In the genomic region with DNA sequence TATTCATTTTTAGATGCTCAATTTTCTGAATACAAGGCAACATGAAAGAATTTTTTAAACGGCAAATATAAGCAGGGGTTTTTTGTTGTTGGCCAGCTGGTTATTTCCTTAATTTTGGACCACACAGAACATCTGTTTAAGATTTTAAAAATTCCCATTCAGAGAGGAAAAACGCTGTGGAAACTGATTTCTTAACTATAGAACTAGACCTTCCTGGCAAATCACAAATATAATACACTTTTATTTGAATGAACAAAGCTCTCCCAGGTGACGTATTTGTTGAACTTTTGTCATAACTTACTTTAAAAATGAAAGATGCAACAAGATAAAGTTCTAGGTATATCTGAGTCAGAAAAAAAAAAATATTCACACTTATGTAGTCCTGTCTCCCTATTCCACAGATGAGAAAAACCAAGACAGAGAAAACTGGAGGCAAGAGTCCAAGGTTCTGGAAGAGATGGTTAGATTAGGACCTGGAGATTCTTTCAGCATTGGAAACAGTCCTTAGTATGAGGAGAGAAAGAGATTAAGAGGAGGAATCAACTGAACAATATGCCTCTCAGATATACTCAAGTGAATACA, we compare ENCODE assay signal across 27 cellular contexts.
"Had no signal": no experiment of that assay in that cellular context is flagged by ENCODE, and none has a peak within 500 bp of the region (broad histone marks: within the 10 kb centered on the region; RNA-seq: fewer than 3 reads in every experiment).

No MANE protein-coding gene starts in this region.

- ATAC-seq: effector memory CD8-positive, alpha-beta T cell; esophagus mucosa; gastrocnemius medialis; left lobe of liver; left ventricle myocardium superior; lower lobe of right lung had no signal

- DNase-seq: colonic mucosa; cortex of kidney; effector CD8-positive, alpha-beta T cell; effector memory CD8-positive, alpha-beta T cell; endodermal cell; erythroblast; esophagus squamous epithelium; foreskin fibroblast; foreskin melanocyte; gastrocnemius medialis; hypothalamus; immature natural killer cell; islet precursor cell; kidney; kidney glomerular epithelial cell; left colon; left ventricle myocardium superior; lower lobe of right lung; mesenchymal stem cell; mucosa of descending colon; naive B cell had no signal

- H3K79me2 ChIP-seq: hepatocyte had no signal

- H3K27ac ChIP-seq: colonic mucosa, epithelial cell of prostate, esophagus squamous epithelium, hepatocyte, lower lobe of right lung had no signal

- H3K4me2 ChIP-seq: hepatocyte had no signal

- H3K27ac Mint-ChIP-seq: dendritic cell treated with granulocyte-macrophage colony-stimulating factor and Interleukin-4, amounts not matched to agents 40 ng/mL and 50 ng/mL, for 4 days; effector memory CD8-positive, alpha-beta T cell; endodermal cell; immature natural killer cell; mesothelial cell of epicardium; naive B cell had no signal

- H3K4me3 Mint-ChIP-seq: dendritic cell treated with granulocyte-macrophage colony-stimulating factor and Interleukin-4, amounts not matched to agents 40 ng/mL and 50 ng/mL, for 4 days; effector memory CD8-positive, alpha-beta T cell; endodermal cell; immature natural killer cell; mesothelial cell of epicardium; naive B cell had no signal

- H3K4me1 Mint-ChIP-seq: naive B cell had no signal

- H3K9me3 Mint-ChIP-seq: dendritic cell treated with granulocyte-macrophage colony-stimulating factor and Interleukin-4, amounts not matched to agents 40 ng/mL and 50 ng/mL, for 4 days; endodermal cell; mesothelial cell of epicardium had no signal

- H2AFZ ChIP-seq: hepatocyte had no signal

- H3K9me3 ChIP-seq: colonic mucosa, esophagus squamous epithelium, gastrocnemius medialis, lower lobe of right lung, mucosa of descending colon had no signal

- H3K27me3 Mint-ChIP-seq: dendritic cell treated with granulocyte-macrophage colony-stimulating factor and Interleukin-4, amounts not matched to agents 40 ng/mL and 50 ng/mL, for 4 days; effector memory CD8-positive, alpha-beta T cell; naive B cell had no signal

- H3K36me3 ChIP-seq: colonic mucosa, esophagus squamous epithelium, gastrocnemius medialis, lower lobe of right lung had no signal

- H3K36me3 Mint-ChIP-seq: mesothelial cell of epicardium, naive B cell had no signal

- H3K27me3 ChIP-seq: colonic mucosa, esophagus squamous epithelium, gastrocnemius medialis, hepatocyte had no signal

- H3K4me1 ChIP-seq: colonic mucosa had no signal

- H3K4me3 ChIP-seq: colonic mucosa, esophagus squamous epithelium, gastrocnemius medialis, hepatocyte, lower lobe of right lung, mucosa of descending colon had no signal
